In genomic region chr1:17553970-17554369, GRCh38 we compare ENCODE assay signal across 13 cellular contexts. TPM values are rescaled to one million over a fixed set of nuclear protein-coding genes. Genes with fewer than 3 reads are reported as not detected.
A peak's percentile ranks its signal among the peaks of the same experiment; 100 is the strongest.
DNase-seq lines count a peak whose midpoint lies in the region; ATAC-seq and TF ChIP-seq lines count a peak whose summit lies in the region.
"Had no signal": no experiment of that assay in that cellular context is flagged by ENCODE, and none has a peak within 500 bp of the region (broad histone marks: within the 10 kb centered on the region; RNA-seq: fewer than 3 reads in every experiment).

No MANE protein-coding gene starts in this region.

- H3K9me3 ChIP-seq in BLaER1 = no peaks in the 10 kb centered on the region
- no peaks in the 10 kb centered on the region for H3K9me3 ChIP-seq in neural progenitor cell (ENCODE audit: low read depth)
- H3K9me3 ChIP-seq: SJCRH30 had no signal

- H3K4me1 Mint-ChIP-seq in neural progenitor cell = peaks cover 38% of the 10 kb centered on the region
- H3K4me1 Mint-ChIP-seq: CD8-positive, alpha-beta memory T cell had no signal

- no peaks in the 10 kb centered on the region for H3K9me3 Mint-ChIP-seq in neural progenitor cell
- H3K9me3 Mint-ChIP-seq: CD8-positive, alpha-beta memory T cell had no signal

- no peak for ATAC-seq in GM18907 (IDR thresholded peaks at IDR 0.05; ENCODE audit: unreplicated experiment)

- DNase-seq in LHCN-M2 (ENCODE audit: low read depth) (peak; percentile 74), dermis blood vessel endothelial cell (peak; percentile 36), neural progenitor cell (ENCODE audit: low spot score) (no peak), cerebellum (ENCODE audit: low spot score) (no peak), NCI-H82 treated with DMSO at 0.1 percent for 48 hours (lab: John Stamatoyannopoulos, UW; ENCODE audit: unreplicated experiment) (no peak), GDM1 (lab: John Stamatoyannopoulos, UW) (no peak)
- DNase-seq: CD8-positive, alpha-beta memory T cell; central memory CD4-positive, alpha-beta T cell; NCI-H2029 treated with DMSO at 0.1 percent for 48 hours; SJCRH30 had no signal

- H3F3A ChIP-seq in neural progenitor cell (ENCODE audit: low read depth) = peaks cover 9% of the 10 kb centered on the region

- H3K4me3 ChIP-seq in BLaER1 = no peak overlapping the region
- H3K4me3 ChIP-seq in neural progenitor cell = no peak overlapping the region
- H3K4me3 ChIP-seq: SJCRH30 had no signal

- H4K20me1 ChIP-seq in BLaER1 = peaks cover 96% of the 10 kb centered on the region
- peaks cover 87% of the 10 kb centered on the region for H4K20me1 ChIP-seq in neural progenitor cell (ENCODE audit: low read depth)

- H3K27ac Mint-ChIP-seq in neural progenitor cell = peak overlapping the region; percentile 50
- H3K27ac Mint-ChIP-seq: CD8-positive, alpha-beta memory T cell had no signal

- H3K36me3 ChIP-seq in BLaER1 = no peaks in the 10 kb centered on the region
- no peaks in the 10 kb centered on the region for H3K36me3 ChIP-seq in neural progenitor cell
- H3K36me3 ChIP-seq: SJCRH30 had no signal

- H3K4me1 ChIP-seq in BLaER1 = peaks cover 32% of the 10 kb centered on the region
- H3K4me1 ChIP-seq in neural progenitor cell = peaks cover 18% of the 10 kb centered on the region
- H3K4me1 ChIP-seq: SJCRH30 had no signal

- H3K27ac ChIP-seq in BLaER1 (no peak overlapping the region), neural progenitor cell (no peak overlapping the region)
- H3K27ac ChIP-seq: SJCRH30 had no signal

- peaks cover 71% of the 10 kb centered on the region for H3K79me2 ChIP-seq in neural progenitor cell (ENCODE audit: low read depth)

- no peak for TF ChIP-seq CTCF in neural progenitor cell (IDR thresholded peaks at IDR 0.05)

- H3K9ac ChIP-seq in BLaER1 (no peak overlapping the region), neural progenitor cell (no peak overlapping the region)

- H3K4me2 ChIP-seq in BLaER1 (peak overlapping the region; percentile 17), neural progenitor cell (no peak overlapping the region)

- no peaks in the 10 kb centered on the region for H3K36me3 Mint-ChIP-seq in neural progenitor cell
- H3K36me3 Mint-ChIP-seq: CD8-positive, alpha-beta memory T cell had no signal

- H3K4me3 Mint-ChIP-seq in neural progenitor cell = no peak overlapping the region
- H3K4me3 Mint-ChIP-seq: CD8-positive, alpha-beta memory T cell had no signal

- peaks cover 10% of the 10 kb centered on the region for H3K27me3 Mint-ChIP-seq in neural progenitor cell (ENCODE audit: insufficient read depth, low read depth)

- H2AFZ ChIP-seq in neural progenitor cell (replicated peaks) = no peak overlapping the region

- H3K27me3 ChIP-seq in BLaER1 (no peaks in the 10 kb centered on the region), neural progenitor cell (no peaks in the 10 kb centered on the region)
- H3K27me3 ChIP-seq: SJCRH30 had no signal

RNA-seq across cellular contexts. Expression of gene ARHGEF10L, which starts 14.5 kb away (rescaled TPM):
- 51.7 and 53.3 TPM in 2 replicates for total RNA-seq in LHCN-M2 (2014; rRNA removed)
- polyA plus RNA-seq in LHCN-M2 (2012) = 37.3 TPM
- 0.70 and 0.85 TPM in 2 replicates for total RNA-seq in dermis blood vessel endothelial cell
- total RNA-seq in neural progenitor cell (ENCODE audit: low replicate concordance) = 20.3 and 29.4 TPM in 2 replicates
- total RNA-seq in cerebellum = 33.8 TPM
- total RNA-seq: activated CD8-positive, alpha-beta memory T cell treated with anti-CD3 and anti-CD28 coated beads for 36 hours had no signal
- polyA plus RNA-seq: CD8-positive, alpha-beta memory T cell had no signal

Comparison
In these comparisons a context has a peak if more than half of its experiments do, and no peak if none do; other contexts are left out.
1. DNase-seq: peak in LHCN-M2 (single experiment) and dermis blood vessel endothelial cell (single experiment); none in neural progenitor cell (single experiment), cerebellum (single experiment), NCI-H82 treated with DMSO at 0.1 percent for 48 hours (single experiment) and GDM1 (single experiment).
2. RNA of gene ARHGEF10L, which starts 14.5 kb away (total RNA-seq): 51.7 to 53.3 TPM in LHCN-M2, 33.8 TPM in cerebellum (single experiment) and 20.3 to 29.4 TPM in neural progenitor cell; 0.70 to 0.85 TPM in dermis blood vessel endothelial cell; every median in the first group is over 10 times any median in the second.